In the genomic region with DNA sequence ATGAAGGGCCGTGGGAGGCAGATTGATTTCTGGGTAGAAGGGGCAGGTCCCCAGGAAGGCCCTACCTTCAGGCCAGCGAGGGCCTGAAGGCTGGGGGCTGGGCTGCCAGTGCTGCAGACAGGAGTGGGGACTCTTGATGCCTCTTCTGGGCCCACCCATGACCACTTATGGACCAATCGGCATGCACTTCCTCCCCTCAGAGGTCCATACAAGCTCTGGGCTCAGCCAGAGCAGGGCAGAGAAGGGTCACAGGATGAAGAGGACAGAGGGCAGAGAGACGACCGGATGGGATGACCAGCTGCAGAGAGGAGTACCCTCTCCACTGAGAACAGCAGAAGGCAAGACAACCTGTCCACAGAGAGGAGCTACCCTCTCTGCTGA, we compare ENCODE assay signal across 8 cellular contexts.
DNase-seq lines count a peak whose midpoint lies in the region; ATAC-seq, FAIRE-seq and TF ChIP-seq lines count a peak whose summit lies in the region.

No MANE protein-coding gene starts in this region.

- POLR2A ChIA-PET in A673 (lab: Charles Lee; ENCODE audit: low non-redundant PET) = interaction anchor here (0.6 kb wide), 2 partner anchors 280 to 901 kb away, joined by 3 read pairs; no protein-coding TSS in a partner anchor

- peak overlapping the region; percentile 80 for H3K4me3 Mint-ChIP-seq in activated naive CD8-positive, alpha-beta T cell treated with anti-CD3 and anti-CD28 coated beads, Interleukin-2, amount 50 U/mL, for 24 hours
- peak overlapping the region; percentile 92 for H3K4me3 Mint-ChIP-seq in memory B cell

- BruUV-seq in A673 (replicated peaks; lab: Mats Ljungman, UMichigan) = no TSS peak

- no peaks in the 10 kb centered on the region for H3K27me3 ChIP-seq in A673 (replicated peaks; ENCODE audit: insufficient read depth, low read depth, low read length, poor library complexity)

- peaks cover 24% of the 10 kb centered on the region for H3K4me1 Mint-ChIP-seq in activated naive CD8-positive, alpha-beta T cell treated with anti-CD3 and anti-CD28 coated beads, Interleukin-2, amount 50 U/mL, for 24 hours
- H3K4me1 Mint-ChIP-seq in memory B cell = peaks cover 11% of the 10 kb centered on the region

- no peaks in the 10 kb centered on the region for H3K36me3 Mint-ChIP-seq in activated naive CD8-positive, alpha-beta T cell treated with anti-CD3 and anti-CD28 coated beads, Interleukin-2, amount 50 U/mL, for 24 hours (ENCODE audit: low read depth)
- H3K36me3 Mint-ChIP-seq in memory B cell = no peaks in the 10 kb centered on the region

- ATAC-seq in GM19351 (IDR thresholded peaks at IDR 0.05; ENCODE audit: unreplicated experiment) = peak; percentile 54
- ATAC-seq in HG03432 (IDR thresholded peaks at IDR 0.05; ENCODE audit: unreplicated experiment) = peak; percentile 57
- ATAC-seq in activated naive CD8-positive, alpha-beta T cell treated with anti-CD3 and anti-CD28 coated beads, Interleukin-2, amount 50 U/mL, for 24 hours = peak; percentile 36
- ATAC-seq in memory B cell (ENCODE audit: low read depth) = peak; percentile 25

- peak overlapping the region; percentile 39 for H3K4me3 ChIP-seq in A673 (ENCODE audit: low read depth, low read length, poor library complexity, severe bottlenecking)

- no peaks in the 10 kb centered on the region for H3K27me3 Mint-ChIP-seq in activated naive CD8-positive, alpha-beta T cell treated with anti-CD3 and anti-CD28 coated beads, Interleukin-2, amount 50 U/mL, for 24 hours
- no peaks in the 10 kb centered on the region for H3K27me3 Mint-ChIP-seq in memory B cell

- peaks cover 4% of the 10 kb centered on the region for H3K9me3 ChIP-seq in A673 (ENCODE audit: low read depth, low read length, poor library complexity, severe bottlenecking)

- CTCF ChIA-PET in A673 (lab: Charles Lee) = interaction anchor here (0.6 to 1.1 kb wide), 5 partner anchors 33 to 393 kb away, joined by 3 to 13 read pairs (median 4); no protein-coding TSS in a partner anchor

- no peak overlapping the region for H3K27ac ChIP-seq in A673 (ENCODE audit: low read depth, low read length, poor library complexity, severe bottlenecking)

- H3K4me1 ChIP-seq in A673 (ENCODE audit: insufficient read depth, low read length, poor library complexity, severe bottlenecking) = peaks cover 7% of the 10 kb centered on the region

- peak overlapping the region; percentile 90 for H3K27ac Mint-ChIP-seq in activated naive CD8-positive, alpha-beta T cell treated with anti-CD3 and anti-CD28 coated beads, Interleukin-2, amount 50 U/mL, for 24 hours
- H3K27ac Mint-ChIP-seq in memory B cell = peak overlapping the region; percentile 76

- DNase-seq in A673 (ENCODE audit: low spot score) (no peak), memory B cell (ENCODE audit: low spot score in 2 of 2) (no peak), D721Med (ENCODE audit: insufficient read length, low spot score) (no peak), COR-L47 (lab: John Stamatoyannopoulos, UW) (no peak), NCI-H1105 (lab: John Stamatoyannopoulos, UW) (no peak)
- peak; percentile 29 for DNase-seq in activated naive CD8-positive, alpha-beta T cell treated with anti-CD3 and anti-CD28 coated beads, Interleukin-2, amount 50 U/mL, for 24 hours

- TF ChIP-seq CTCF in A673 (conservative IDR thresholded peaks at IDR 0.05; ENCODE audit: low read depth, low read length) = no peak
- TF ChIP-seq CTCF in D721Med (IDR thresholded peaks at IDR 0.05; ENCODE audit: insufficient read depth, missing control alignments) = no peak

- no peaks in the 10 kb centered on the region for H3K36me3 ChIP-seq in A673 (ENCODE audit: insufficient read depth, low read length, poor library complexity, severe bottlenecking)

- intact Hi-C loops in A673 (cut with micrococcal nuclease; ENCODE audit: unreplicated experiment) = loop anchor here (5.0 to 10.0 kb wide), 3 partner anchors 89 to 279 kb away; no protein-coding TSS in a partner anchor

- peaks cover 4% of the 10 kb centered on the region for H3K9me3 Mint-ChIP-seq in activated naive CD8-positive, alpha-beta T cell treated with anti-CD3 and anti-CD28 coated beads, Interleukin-2, amount 50 U/mL, for 24 hours
- no peaks in the 10 kb centered on the region for H3K9me3 Mint-ChIP-seq in memory B cell

- no peak for FAIRE-seq in D721Med (lab: Jason Lieb, UNC)
